ENCODE assay signal across 1 cellular context in the genomic region with DNA sequence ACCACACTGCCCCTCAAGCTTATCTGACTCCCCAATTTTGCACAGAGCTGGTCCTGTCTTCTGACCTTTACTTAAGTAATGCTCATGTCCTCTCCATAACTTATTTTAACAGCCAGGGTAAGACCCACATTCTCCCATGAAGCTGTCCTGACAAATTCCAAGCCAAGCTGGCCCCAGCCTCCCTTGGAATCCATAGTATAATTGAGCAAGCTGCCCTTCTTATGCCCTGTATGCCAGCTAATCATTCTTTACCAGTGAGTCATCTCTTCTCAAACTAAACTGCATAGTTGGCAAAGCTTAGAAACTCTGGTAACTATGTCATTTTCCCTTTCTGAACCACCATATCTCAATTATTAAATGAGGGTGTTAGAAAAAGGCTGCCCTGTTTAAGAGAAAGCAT.
A peak's percentile ranks its signal among the peaks of the same experiment; 100 is the strongest.
TF ChIP-seq lines count a peak whose summit lies in the region.

No MANE protein-coding gene starts in this region.

TF ChIP-seq in SK-N-SH, 30 proteins besides CTCF, POLR2A, EP300 and RAD21 (continued from another document):
- TF ChIP-seq, protein P1, sequence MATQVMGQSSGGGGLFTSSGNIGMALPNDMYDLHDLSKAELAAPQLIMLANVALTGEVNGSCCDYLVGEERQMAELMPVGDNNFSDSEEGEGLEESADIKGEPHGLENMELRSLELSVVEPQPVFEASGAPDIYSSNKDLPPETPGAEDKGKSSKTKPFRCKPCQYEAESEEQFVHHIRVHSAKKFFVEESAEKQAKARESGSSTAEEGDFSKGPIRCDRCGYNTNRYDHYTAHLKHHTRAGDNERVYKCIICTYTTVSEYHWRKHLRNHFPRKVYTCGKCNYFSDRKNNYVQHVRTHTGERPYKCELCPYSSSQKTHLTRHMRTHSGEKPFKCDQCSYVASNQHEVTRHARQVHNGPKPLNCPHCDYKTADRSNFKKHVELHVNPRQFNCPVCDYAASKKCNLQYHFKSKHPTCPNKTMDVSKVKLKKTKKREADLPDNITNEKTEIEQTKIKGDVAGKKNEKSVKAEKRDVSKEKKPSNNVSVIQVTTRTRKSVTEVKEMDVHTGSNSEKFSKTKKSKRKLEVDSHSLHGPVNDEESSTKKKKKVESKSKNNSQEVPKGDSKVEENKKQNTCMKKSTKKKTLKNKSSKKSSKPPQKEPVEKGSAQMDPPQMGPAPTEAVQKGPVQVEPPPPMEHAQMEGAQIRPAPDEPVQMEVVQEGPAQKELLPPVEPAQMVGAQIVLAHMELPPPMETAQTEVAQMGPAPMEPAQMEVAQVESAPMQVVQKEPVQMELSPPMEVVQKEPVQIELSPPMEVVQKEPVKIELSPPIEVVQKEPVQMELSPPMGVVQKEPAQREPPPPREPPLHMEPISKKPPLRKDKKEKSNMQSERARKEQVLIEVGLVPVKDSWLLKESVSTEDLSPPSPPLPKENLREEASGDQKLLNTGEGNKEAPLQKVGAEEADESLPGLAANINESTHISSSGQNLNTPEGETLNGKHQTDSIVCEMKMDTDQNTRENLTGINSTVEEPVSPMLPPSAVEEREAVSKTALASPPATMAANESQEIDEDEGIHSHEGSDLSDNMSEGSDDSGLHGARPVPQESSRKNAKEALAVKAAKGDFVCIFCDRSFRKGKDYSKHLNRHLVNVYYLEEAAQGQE (IDR thresholded peaks at IDR 0.05; ENCODE audit: low read depth, low read length): no peak
- TF ChIP-seq, protein P2, sequence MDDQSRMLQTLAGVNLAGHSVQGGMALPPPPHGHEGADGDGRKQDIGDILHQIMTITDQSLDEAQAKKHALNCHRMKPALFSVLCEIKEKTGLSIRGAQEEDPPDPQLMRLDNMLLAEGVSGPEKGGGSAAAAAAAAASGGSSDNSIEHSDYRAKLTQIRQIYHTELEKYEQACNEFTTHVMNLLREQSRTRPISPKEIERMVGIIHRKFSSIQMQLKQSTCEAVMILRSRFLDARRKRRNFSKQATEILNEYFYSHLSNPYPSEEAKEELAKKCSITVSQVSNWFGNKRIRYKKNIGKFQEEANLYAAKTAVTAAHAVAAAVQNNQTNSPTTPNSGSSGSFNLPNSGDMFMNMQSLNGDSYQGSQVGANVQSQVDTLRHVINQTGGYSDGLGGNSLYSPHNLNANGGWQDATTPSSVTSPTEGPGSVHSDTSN (IDR thresholded peaks at IDR 0.05): peak; percentile 60
- no peak for TF ChIP-seq CHD2 (IDR thresholded peaks at IDR 0.05; ENCODE audit: low read length, partially characterized antibody)
- TF ChIP-seq NFIC (IDR thresholded peaks at IDR 0.05; ENCODE audit: borderline replicate concordance): peak; percentile 91
- no peak for TF ChIP-seq SIN3A (IDR thresholded peaks at IDR 0.05; ENCODE audit: borderline replicate concordance, low read depth, low read length)
- no peak for TF ChIP-seq RFX5 (IDR thresholded peaks at IDR 0.05; ENCODE audit: low read length)
